ENCODE assay signal across 17 cellular contexts in genomic region chr15:39183177-39183881, GRCh38.
DNase-seq lines count a peak whose midpoint lies in the region; ATAC-seq, FAIRE-seq and TF ChIP-seq lines count a peak whose summit lies in the region.
"Had no signal": no experiment of that assay in that cellular context is flagged by ENCODE, and none has a peak within 500 bp of the region (broad histone marks: within the 10 kb centered on the region; RNA-seq: fewer than 3 reads in every experiment).

No MANE protein-coding gene starts in this region.

- no peaks in the 10 kb centered on the region for H3K79me2 ChIP-seq in osteoblast (ENCODE audit: insufficient read depth, low read length)

- H3K36me3 ChIP-seq in bronchial epithelial cell (ENCODE audit: control insufficient read depth, insufficient read depth, low read length) (no peaks in the 10 kb centered on the region), osteoblast (ENCODE audit: insufficient read depth, low read length) (no peaks in the 10 kb centered on the region), vagina (no peaks in the 10 kb centered on the region)
- H3K36me3 ChIP-seq: HAP-1 had no signal

- TF ChIP-seq POLR2A in H54 (IDR thresholded peaks at IDR 0.05; ENCODE audit: low read depth, low read length): no peak
- no peak for TF ChIP-seq POLR2A in vagina (IDR thresholded peaks at IDR 0.05)

- ATAC-seq in GM18517 (IDR thresholded peaks at IDR 0.05; ENCODE audit: unreplicated experiment): no peak

- no peaks in the 10 kb centered on the region for H3K9me3 ChIP-seq in osteoblast (ENCODE audit: low read depth, low read length)
- H3K9me3 ChIP-seq in vagina: no peaks in the 10 kb centered on the region
- H3K9me3 ChIP-seq: HAP-1 had no signal

- H2AFZ ChIP-seq in osteoblast (ENCODE audit: low read length): no peak overlapping the region

- H4K20me1 ChIP-seq in osteoblast (ENCODE audit: insufficient read depth, low read length): no peaks in the 10 kb centered on the region

- H3K27ac ChIP-seq in osteoblast (ENCODE audit: low read depth, low read length) (peak overlapping the region; percentile 25), vagina (no peak overlapping the region)

- no peak overlapping the region for H3K4me3 ChIP-seq in bronchial epithelial cell (ENCODE audit: low read depth, low read length)
- no peak overlapping the region for H3K4me3 ChIP-seq in osteoblast (ENCODE audit: insufficient read depth, low read length)
- no peak overlapping the region for H3K4me3 ChIP-seq in vagina
- H3K4me3 ChIP-seq: HAP-1 had no signal

- H3K4me1 ChIP-seq in osteoblast (ENCODE audit: insufficient read depth, low read length): peaks cover 38% of the 10 kb centered on the region
- peaks cover 33% of the 10 kb centered on the region for H3K4me1 ChIP-seq in vagina

- DNase-seq in H54 (ENCODE audit: insufficient read length, low spot score) (no peak), NOMO-1 treated with dmso at 0.1 percent for 144 hours (lab: John Stamatoyannopoulos, UW; ENCODE audit: unreplicated experiment) (peak; percentile 12), bronchial epithelial cell (ENCODE audit: low read depth) (peak; percentile 85), osteoblast (ENCODE audit: insufficient read length, low spot score, missing footprints) (no peak), vagina (ENCODE audit: extremely low spot score in 2 of 2) (no peak), HUDEP-2 (lab: John Stamatoyannopoulos, UW; ENCODE audit: unreplicated experiment in 76 of 76) (no peak), activated gamma-delta T cell (lab: John Stamatoyannopoulos, UW) (no peak)
- DNase-seq: ACHN; Calu3; CD4-positive, alpha-beta T cell; DMS53; NCI-H1048; NCI-H2081 treated with DMSO at 0.1 percent for 48 hours; NCI-H510A treated with DMSO at 0.1 percent for 48 hours; NCI-H82 had no signal

- intact Hi-C loops in vagina (cut with DNase I): no loop called here

- no peaks in the 10 kb centered on the region for H3K27me3 ChIP-seq in bronchial epithelial cell (ENCODE audit: control insufficient read depth, insufficient read depth, low read length)
- H3K27me3 ChIP-seq in osteoblast (ENCODE audit: insufficient read depth, low read length): no peaks in the 10 kb centered on the region
- no peaks in the 10 kb centered on the region for H3K27me3 ChIP-seq in vagina

- no peak overlapping the region for H3K4me2 ChIP-seq in osteoblast (ENCODE audit: insufficient read depth, low read length)

- no peak for TF ChIP-seq CTCF in bronchial epithelial cell (IDR thresholded peaks at IDR 0.05; ENCODE audit: insufficient read depth, low read length, severe bottlenecking)
- no peak for TF ChIP-seq CTCF in osteoblast (IDR thresholded peaks at IDR 0.05; ENCODE audit: extremely low read depth, low read depth, low read length)
- no peak for TF ChIP-seq CTCF in vagina (IDR thresholded peaks at IDR 0.05)

- FAIRE-seq in H54 (lab: Jason Lieb, UNC): peak; percentile 6
- FAIRE-seq in bronchial epithelial cell (lab: Jason Lieb, UNC): no peak

Comparison
In these comparisons a context has a peak if more than half of its experiments do, and no peak if none do; other contexts are left out.
1. DNase-seq: peak in NOMO-1 treated with dmso at 0.1 percent for 144 hours (single experiment) and bronchial epithelial cell (single experiment); none in H54 (single experiment), osteoblast (single experiment), vagina (0 of 2), HUDEP-2 (0 of 76) and activated gamma-delta T cell (single experiment).